19 cellular contexts compared by ENCODE assay signal in genomic region chr1:182185147-182185546, GRCh38.
DNase-seq lines count a peak whose midpoint lies in the region; ATAC-seq, FAIRE-seq and TF ChIP-seq lines count a peak whose summit lies in the region.
"Had no signal": no experiment of that assay in that cellular context is flagged by ENCODE, and none has a peak within 500 bp of the region (broad histone marks: within the 10 kb centered on the region; RNA-seq: fewer than 3 reads in every experiment).

No MANE protein-coding gene starts in this region.

- TF ChIP-seq POLR2A in GM12891 (IDR thresholded peaks at IDR 0.05; ENCODE audit: low read depth, low read length) (no peak), thyroid gland (IDR thresholded peaks at IDR 0.05) (no peak)

- H3K27me3 ChIP-seq in RWPE2 (ENCODE audit: insufficient read depth, poor library complexity, severe bottlenecking) (no peaks in the 10 kb centered on the region), thyroid gland (no peaks in the 10 kb centered on the region)

- intact Hi-C loops in thyroid gland (cut with DNase I), result no loop called here

- peak overlapping the region; percentile 85 for H3K27ac ChIP-seq in RWPE2 (ENCODE audit: poor library complexity, severe bottlenecking)
- H3K27ac ChIP-seq in thyroid gland, result peak overlapping the region; percentile 11 to 70 (median 61)

- 92 to 100% methylated on average over 2 of the region's 2 CpGs for WGBS in thyroid gland, 2 donors

- no peaks in the 10 kb centered on the region for H3K36me3 ChIP-seq in RWPE2 (ENCODE audit: low read depth)
- H3K36me3 ChIP-seq in thyroid gland, result no peaks in the 10 kb centered on the region

- no peak for ATAC-seq in RWPE2 (ENCODE audit: low read depth)
- no peak for ATAC-seq in GM21360 (IDR thresholded peaks at IDR 0.05; ENCODE audit: unreplicated experiment)
- ATAC-seq: CD8-positive, alpha-beta T cell; Right ventricle myocardium inferior; SK-N-SH treated with all-trans-retinoic acid at 6 μM for 48 hours had no signal

- H3K4me3 ChIP-seq in RWPE2 (ENCODE audit: severe bottlenecking) (no peak overlapping the region), thyroid gland (replicated peaks in 1 of 3) (no peak overlapping the region)

- DNase-seq in GM12891 (ENCODE audit: insufficient read length, low spot score), result no peak
- peak; percentile 72 for DNase-seq in MV-4-11 (lab: John Stamatoyannopoulos, UW)
- DNase-seq in RWPE2 (ENCODE audit: low spot score), result no peak
- DNase-seq in thyroid gland, result no peak
- DNase-seq in kidney tubule cell (ENCODE audit: low spot score), result no peak
- DNase-seq in dedifferentiated amniotic fluid mesenchymal stem cell (ENCODE audit: extremely low spot score), result no peak
- DNase-seq: CD8-positive, alpha-beta T cell; DMS79; NCI-H1092 treated with DMSO at 0.1 percent for 48 hours; NCI-H2081 treated with DMSO at 0.1 percent for 48 hours; NCI-H510A treated with DMSO at 0.1 percent for 48 hours; T-helper 1 cell; T1000 had no signal

- H3K4me1 ChIP-seq in RWPE2 (ENCODE audit: insufficient read depth, poor library complexity, severe bottlenecking) (peaks cover 34% of the 10 kb centered on the region), thyroid gland (peaks cover 55 to 64% of the 10 kb centered on the region in 2 donors)

- FAIRE-seq in GM12891 (lab: Jason Lieb, UNC), result no peak
- FAIRE-seq: D721Med, GM18507, H54 had no signal

- TF ChIP-seq CTCF in RWPE2 (IDR thresholded peaks at IDR 0.05; ENCODE audit: poor library complexity, severe bottlenecking), result no peak
- TF ChIP-seq CTCF in thyroid gland (IDR thresholded peaks at IDR 0.05), result no peak

- no peaks in the 10 kb centered on the region for H3K9me3 ChIP-seq in RWPE2 (ENCODE audit: severe bottlenecking)
- no peaks in the 10 kb centered on the region for H3K9me3 ChIP-seq in thyroid gland

TF ChIP-seq in GM12891, 5 proteins besides CTCF, POLR2A, EP300 and RAD21:
- TF ChIP-seq POLR2AphosphoS5 (IDR thresholded peaks at IDR 0.05; ENCODE audit: low read depth, low read length) (no peak), SPI1 (IDR thresholded peaks at IDR 0.05; ENCODE audit: low read depth, low read length) (peak; percentile 69), PAX5 (IDR thresholded peaks at IDR 0.05; ENCODE audit: insufficient read depth, low read length, severe bottlenecking) (no peak), TAF1 (IDR thresholded peaks at IDR 0.05; ENCODE audit: low read depth, low read length) (no peak), POU2F2 (IDR thresholded peaks at IDR 0.05; ENCODE audit: low read depth, low read length) (no peak)
